Comparison of ENCODE assay signal across 8 cellular contexts in the genomic region with DNA sequence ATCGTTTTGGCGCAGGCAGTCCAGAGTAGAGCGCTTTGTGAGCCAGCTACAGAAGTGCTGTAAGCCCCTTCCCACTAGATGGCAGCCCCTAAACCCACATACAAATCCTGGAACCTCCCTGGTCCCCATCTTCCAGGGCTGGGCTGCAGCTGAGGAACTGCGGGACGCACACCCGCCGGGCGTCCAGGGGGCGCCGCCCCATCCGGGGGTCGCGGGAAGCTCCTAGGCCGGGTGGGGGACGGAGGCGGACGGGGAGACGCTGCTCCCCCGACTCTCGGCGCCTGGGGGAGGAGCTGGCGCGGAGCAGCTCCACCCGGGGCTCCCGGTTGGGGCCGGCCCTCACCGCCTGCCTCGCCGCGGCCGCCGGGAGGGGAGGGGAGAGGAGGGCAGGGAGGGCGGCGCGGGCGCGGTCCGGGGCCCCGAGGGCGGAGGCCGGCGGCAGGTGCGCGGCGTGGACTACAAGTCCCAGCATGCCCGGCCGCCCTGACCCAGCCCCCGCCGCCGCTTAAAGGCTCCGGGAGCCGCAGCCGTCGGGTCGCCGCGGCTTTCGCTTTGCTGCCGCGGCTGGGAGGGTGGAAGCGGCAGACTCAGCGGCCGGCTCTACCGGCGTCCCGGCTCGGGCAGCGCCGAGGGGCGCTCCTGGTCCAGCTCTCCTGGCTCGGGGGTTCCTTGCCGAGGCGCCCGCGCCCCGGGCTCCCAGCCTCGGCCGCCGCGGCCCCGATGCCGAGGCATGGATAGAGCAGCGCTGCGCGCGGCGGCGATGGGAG. TPM values are rescaled to one million over a fixed set of nuclear protein-coding genes. Genes with fewer than 3 reads are reported as not detected.
DNase-seq lines count a peak whose midpoint lies in the region; ATAC-seq and TF ChIP-seq lines count a peak whose summit lies in the region.

Gene KSR1, plus strand, starts transcription at position 535 of the 767 bp plus-strand sequence. Its CDS starts 196 bp downstream, at position 731.

- peaks cover 2% of the 10 kb centered on the region for H3K36me3 Mint-ChIP-seq in CD8-positive, alpha-beta T cell

- 3% methylated on average over 10 of the region's 88 CpGs for WGBS in esophagus muscularis mucosa

- TF ChIP-seq POLR2A in esophagus muscularis mucosa (IDR thresholded peaks at IDR 0.05; ENCODE audit: low read depth): no peak

- peak within 1 kb of the TSS; percentile 56 for H3K27ac ChIP-seq in CD8-positive, alpha-beta T cell (ENCODE audit: low read depth, low read length)
- peak within 1 kb of the TSS; percentile 24 for H3K27ac ChIP-seq in HL-60 (replicated peaks)
- H3K27ac ChIP-seq in esophagus muscularis mucosa (replicated peaks in 1 of 4): peak within 1 kb of the TSS; percentile 87 to 93 (median 89)
- no peak within 1 kb of the TSS for H3K27ac ChIP-seq in muscle layer of duodenum (ENCODE audit: low read length)

- TF ChIP-seq EP300 in esophagus muscularis mucosa (IDR thresholded peaks at IDR 0.05): no peak

- DNase-seq in CD8-positive, alpha-beta T cell: peak; percentile 45 to 87 (median 78)
- peak; percentile 56 to 74 for DNase-seq in HL-60 (ENCODE audit: low read depth in 1 of 2, low spot score in 1 of 2)
- DNase-seq in OCI-M1 (lab: John Stamatoyannopoulos, UW): peak; percentile 93
- DNase-seq in activated T-cell treated with anti-CD3 and anti-CD28 coated beads, Interleukin-2, amount 50 U/mL, for 1 hour: peak; percentile 84
- no peak for DNase-seq in esophagus muscularis mucosa (ENCODE audit: extremely low spot score)
- DNase-seq in stimulated activated CD8-positive, alpha-beta memory T cell treated with anti-CD3 and anti-CD28 coated beads, Interleukin-7, amount 100 ng/mL, for 24 hours (ENCODE audit: low read depth): peak; percentile 58

- no peaks in the 10 kb centered on the region for H3K36me3 ChIP-seq in CD8-positive, alpha-beta T cell (ENCODE audit: insufficient read depth, low read length)
- H3K36me3 ChIP-seq in esophagus muscularis mucosa (no peaks in the 10 kb centered on the region), muscle layer of duodenum (ENCODE audit: control insufficient read depth in 1 of 2, insufficient read depth in 2 of 2, low read length in 2 of 2) (no peaks in the 10 kb centered on the region)

- no peaks in the 10 kb centered on the region for H3K27me3 Mint-ChIP-seq in CD8-positive, alpha-beta T cell (ENCODE audit: low read depth)

- no peaks in the 10 kb centered on the region for H3K9me3 Mint-ChIP-seq in CD8-positive, alpha-beta T cell

- H3K9me3 ChIP-seq in CD8-positive, alpha-beta T cell (ENCODE audit: low read length): no peaks in the 10 kb centered on the region
- H3K9me3 ChIP-seq in esophagus muscularis mucosa (no peaks in the 10 kb centered on the region), muscle layer of duodenum (ENCODE audit: control insufficient read depth in 1 of 2, low read length in 2 of 2) (no peaks in the 10 kb centered on the region)

- H3K4me1 Mint-ChIP-seq in CD8-positive, alpha-beta T cell (ENCODE audit: low read depth): peaks cover 27% of the 10 kb centered on the region

- peak within 1 kb of the TSS; percentile 38 for H3K27ac Mint-ChIP-seq in CD8-positive, alpha-beta T cell

- CTCF ChIA-PET in CD8-positive, alpha-beta T cell (lab: Charles Lee): interaction anchor here (0.6 to 2.1 kb wide), 10 partner anchors 11 to 218 kb away, joined by 3 to 9 read pairs (median 3); no protein-coding TSS in a partner anchor

- peak; percentile 40 for TF ChIP-seq CTCF in CD8-positive, alpha-beta T cell (IDR thresholded peaks at IDR 0.05)
- peak; percentile 13 for TF ChIP-seq CTCF in HL-60 (IDR thresholded peaks at IDR 0.05; ENCODE audit: insufficient read depth, low read length)
- TF ChIP-seq CTCF in esophagus muscularis mucosa (IDR thresholded peaks at IDR 0.05): peak in 2 of 3 experiments; percentile 30 to 34

- intact Hi-C loops in CD8-positive, alpha-beta T cell (cut with DNase I, micrococcal nuclease): loop anchor here (1.0 to 10.0 kb wide), 12 partner anchors 15 to 586 kb away; partner anchors contain the start of genes LYRM9 (in 1 of the 2), NLK (in 1 of the 2) and WSB1 (in 1 of the 2)
- intact Hi-C loops in esophagus muscularis mucosa (cut with DNase I): loop anchor here (2.0 to 10.0 kb wide), 4 partner anchors 101 to 221 kb away; no protein-coding TSS in a partner anchor

- H3K4me1 ChIP-seq in CD8-positive, alpha-beta T cell (ENCODE audit: insufficient read depth, low read length): peaks cover 19% of the 10 kb centered on the region
- H3K4me1 ChIP-seq in esophagus muscularis mucosa (peaks cover 23 to 40% (median 32%) of the 10 kb centered on the region in 4 donors), muscle layer of duodenum (ENCODE audit: control insufficient read depth in 1 of 2, insufficient read depth in 2 of 2, low read length in 2 of 2) (peaks cover 6 to 20% of the 10 kb centered on the region in 2 donors)

- H3K4me3 Mint-ChIP-seq in CD8-positive, alpha-beta T cell: peak within 1 kb of the TSS; percentile 90

- no peaks in the 10 kb centered on the region for H3K27me3 ChIP-seq in CD8-positive, alpha-beta T cell (ENCODE audit: insufficient read depth, low read length)
- H3K27me3 ChIP-seq in HL-60 (ENCODE audit: insufficient read depth, poor library complexity, severe bottlenecking) (no peaks in the 10 kb centered on the region), esophagus muscularis mucosa (no peaks in the 10 kb centered on the region), muscle layer of duodenum (ENCODE audit: low read depth, low read length) (no peaks in the 10 kb centered on the region)

- peak; percentile 92 for ATAC-seq in CD8-positive, alpha-beta T cell
- peak; percentile 82 for ATAC-seq in GM19438 (IDR thresholded peaks at IDR 0.05; ENCODE audit: low read depth, unreplicated experiment)

- H3K4me3 ChIP-seq in CD8-positive, alpha-beta T cell (ENCODE audit: low read depth, low read length): peak within 1 kb of the TSS; percentile 89
- H3K4me3 ChIP-seq in HL-60 (replicated peaks; ENCODE audit: insufficient read depth, low read length): peak within 1 kb of the TSS; percentile 77
- H3K4me3 ChIP-seq in esophagus muscularis mucosa: peak within 1 kb of the TSS; percentile 81 to 93 (median 88)
- peak within 1 kb of the TSS; percentile 79 to 83 for H3K4me3 ChIP-seq in muscle layer of duodenum (ENCODE audit: low read depth in 1 of 2, low read length in 2 of 2)

- POLR2A ChIA-PET in CD8-positive, alpha-beta T cell (lab: Charles Lee): interaction anchor here (0.8 to 3.4 kb wide), 5 partner anchors 10 to 162 kb away, joined by 3 to 13 read pairs (median 8); partner anchors contain the start of gene WSB1

RNA-seq across cellular contexts. Expression of gene KSR1, which starts in this region (rescaled TPM):
- total RNA-seq in CD8-positive, alpha-beta T cell: 10 to 100 TPM; 23.3 to 25.6 TPM
- 10 to 100 TPM; 13.3 to 18.9 (median 13.7) TPM for total RNA-seq in esophagus muscularis mucosa
